Comparison of ENCODE assay signal across 21 cellular contexts in the genomic region with DNA sequence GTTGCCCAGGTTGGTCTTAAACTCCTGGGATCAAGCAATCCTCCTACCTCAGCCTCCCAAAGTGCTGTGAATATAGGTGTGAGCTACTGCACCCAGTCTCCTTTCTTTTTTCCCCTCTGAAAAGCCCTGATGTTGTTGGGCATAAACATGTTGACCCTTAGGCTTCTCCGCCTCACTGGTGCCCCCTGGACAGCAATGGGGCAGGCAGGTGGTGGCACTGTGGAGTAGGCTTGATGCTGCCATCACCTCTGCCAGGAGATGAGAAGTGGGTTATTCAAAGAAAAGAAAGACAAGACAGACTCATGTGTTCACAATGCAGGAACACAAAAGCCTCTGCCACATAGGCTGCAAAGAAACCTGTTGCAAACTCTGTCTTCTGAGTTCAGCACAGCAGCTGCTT.
DNase-seq lines count a peak whose midpoint lies in the region; ATAC-seq and TF ChIP-seq lines count a peak whose summit lies in the region.
"Had no signal": no experiment of that assay in that cellular context is flagged by ENCODE, and none has a peak within 500 bp of the region (broad histone marks: within the 10 kb centered on the region; RNA-seq: fewer than 3 reads in every experiment).

No MANE protein-coding gene starts in this region.

- DNase-seq in HCT116 (ENCODE audit: low read depth, low spot score), result no peak
- no peak for DNase-seq in PC-3
- DNase-seq in endodermal cell, result no peak
- no peak for DNase-seq in PC-9
- no peak for DNase-seq in medulla oblongata (ENCODE audit: extremely low spot score)
- no peak for DNase-seq in putamen (ENCODE audit: low spot score)
- DNase-seq: 8988T; ACHN; AML-193; BE2C; CD4-positive, alpha-beta T cell; CD8-positive, alpha-beta memory T cell; DMS 273 treated with DMSO at 0.1 percent for 48 hours; DMS79; EL; GDM1 had no signal

- no peak overlapping the region for H3K27ac Mint-ChIP-seq in endodermal cell
- H3K27ac Mint-ChIP-seq: CD4-positive, alpha-beta T cell; CD8-positive, alpha-beta memory T cell; GM23338 had no signal

- H3K4me3 ChIP-seq in HCT116 (replicated peaks in 1 of 2; ENCODE audit: low read depth in 1 of 2, low read length in 2 of 2), result no peak overlapping the region
- no peak overlapping the region for H3K4me3 ChIP-seq in PC-3 (ENCODE audit: low read length)
- no peak overlapping the region for H3K4me3 ChIP-seq in endodermal cell (ENCODE audit: low read length)
- H3K4me3 ChIP-seq in PC-9, result no peak overlapping the region
- H3K4me3 ChIP-seq: A549; BLaER1 treated with 17β-estradiol and CSF1 and Interleukin-3, amounts not matched to agents 10 nM and 100 nM; GM23338; HAP-1 had no signal

- H3K36me3 ChIP-seq in HCT116 (ENCODE audit: control insufficient read depth in 1 of 2, insufficient read depth in 2 of 2, low read length in 2 of 2) (no peaks in the 10 kb centered on the region), PC-3 (ENCODE audit: low read depth, low read length) (no peaks in the 10 kb centered on the region), endodermal cell (ENCODE audit: control insufficient read depth, insufficient read depth, low read length) (no peaks in the 10 kb centered on the region), PC-9 (ENCODE audit: low read depth) (no peaks in the 10 kb centered on the region)
- H3K36me3 ChIP-seq: BE2C; BLaER1 treated with 17β-estradiol and CSF1 and Interleukin-3, amounts not matched to agents 10 nM and 100 nM; HAP-1 had no signal

- H3K79me2 ChIP-seq in HCT116 (ENCODE audit: insufficient read depth, low read length), result no peaks in the 10 kb centered on the region
- no peaks in the 10 kb centered on the region for H3K79me2 ChIP-seq in PC-3 (ENCODE audit: low read length)
- H3K79me2 ChIP-seq in PC-9 (ENCODE audit: low read depth), result no peaks in the 10 kb centered on the region

- 88% methylated on average over 1 of the region's 1 CpG; no CpG with 5 or more reads in 1 of the 2 experiments for WGBS in endodermal cell (ENCODE audit: insufficient coverage in 1 of 2, insufficient read length in 1 of 2), 2 experiments

- H4K20me1 ChIP-seq in HCT116 (ENCODE audit: insufficient read depth), result no peaks in the 10 kb centered on the region
- no peaks in the 10 kb centered on the region for H4K20me1 ChIP-seq in PC-3 (ENCODE audit: low read length)
- H4K20me1 ChIP-seq in PC-9 (ENCODE audit: insufficient read depth), result no peaks in the 10 kb centered on the region
- H4K20me1 ChIP-seq: BLaER1 treated with 17β-estradiol and CSF1 and Interleukin-3, amounts not matched to agents 10 nM and 100 nM had no signal

- H3K9me2 ChIP-seq in HCT116 (ENCODE audit: insufficient read depth) (no peaks in the 10 kb centered on the region), PC-3 (replicated peaks; ENCODE audit: low read length) (0 out of 2 replicates have a peak, but pooled peaks cover 3% of the 10 kb centered on the region), PC-9 (ENCODE audit: insufficient read depth) (no peaks in the 10 kb centered on the region)

- no TSS peak for BruUV-seq in HCT116 (replicated peaks; lab: Mats Ljungman, UMichigan)
- no TSS peak for BruUV-seq in PC-3 (replicated peaks; lab: Mats Ljungman, UMichigan)
- no TSS peak for BruUV-seq in PC-9 (replicated peaks; lab: Mats Ljungman, UMichigan)

- intact Hi-C loops in HCT116 (cut with micrococcal nuclease), result no loop called here
- intact Hi-C loops in PC-3 (cut with micrococcal nuclease), result no loop called here
- intact Hi-C loops in PC-9 (cut with micrococcal nuclease; ENCODE audit: unreplicated experiment), result no loop called here

- peaks cover 0 to 2% of the 10 kb centered on the region in 2 experiments; a peak in 1 of 4 replicates for H3K4me1 ChIP-seq in HCT116 (ENCODE audit: control insufficient read depth in 1 of 2, insufficient read depth in 2 of 2, low read length in 2 of 2)
- H3K4me1 ChIP-seq in PC-3 (ENCODE audit: insufficient read depth, low read length), result peaks cover 11% of the 10 kb centered on the region
- H3K4me1 ChIP-seq in endodermal cell (ENCODE audit: control insufficient read depth, insufficient read depth, low read length), result no peaks in the 10 kb centered on the region
- H3K4me1 ChIP-seq in PC-9 (replicated peaks; ENCODE audit: insufficient read depth), result peaks cover 27% of the 10 kb centered on the region
- H3K4me1 ChIP-seq: A549, BE2C, HAP-1 had no signal

- no peak overlapping the region for H3K4me2 ChIP-seq in HCT116 (ENCODE audit: low read length)
- no peak overlapping the region for H3K4me2 ChIP-seq in PC-3 (ENCODE audit: low read length)
- no peak overlapping the region for H3K4me2 ChIP-seq in PC-9
- H3K4me2 ChIP-seq: A549, GM23338 had no signal

- RAD21 ChIA-PET in HCT116 (lab: Charles Lee; ENCODE audit: low non-redundant PET in 1 of 2, low total read pairs in 2 of 2, uncharacterized antibody in 2 of 2, unreplicated experiment in 2 of 2), result no interaction called here

- peaks cover 4% of the 10 kb centered on the region; the same call in 1 of the 2 replicates for H3K27me3 ChIP-seq in HCT116 (ENCODE audit: insufficient read depth, low read length)
- H3K27me3 ChIP-seq in PC-3 (ENCODE audit: low read length), result no peaks in the 10 kb centered on the region
- H3K27me3 ChIP-seq in endodermal cell (ENCODE audit: control insufficient read depth, insufficient read depth, low read length, poor library complexity, severe bottlenecking), result no peaks in the 10 kb centered on the region
- H3K27me3 ChIP-seq in PC-9 (ENCODE audit: insufficient read depth, low read depth), result no peaks in the 10 kb centered on the region
- H3K27me3 ChIP-seq: BE2C; BLaER1 treated with 17β-estradiol and CSF1 and Interleukin-3, amounts not matched to agents 10 nM and 100 nM had no signal

- no peaks in the 10 kb centered on the region for H3K36me3 Mint-ChIP-seq in endodermal cell (ENCODE audit: low read depth)
- H3K36me3 Mint-ChIP-seq: CD14-positive monocyte had no signal

- TF ChIP-seq CTCF in HCT116 (IDR thresholded peaks at IDR 0.05 in 2 of 3, conservative IDR thresholded peaks at IDR 0.05 in 1 of 3; ENCODE audit: borderline replicate concordance in 1 of 3, insufficient read depth in 1 of 3, low read depth in 2 of 3, low read length in 2 of 3) (0 out of 6 replicates have a peak, but pooled peaks of 2 of the 3 experiments have one; percentile 15 to 18), PC-3 (conservative IDR thresholded peaks at IDR 0.05; ENCODE audit: low read depth, low read length) (0 out of 2 replicates have a peak, but pooled peaks have one; percentile 21), endodermal cell (conservative IDR thresholded peaks at IDR 0.05) (peak; percentile 25), PC-9 (conservative IDR thresholded peaks at IDR 0.05) (no peak)

- CTCF ChIA-PET in HCT116 (lab: Charles Lee) (no interaction called here), PC-3 (lab: Charles Lee) (no interaction called here), PC-9 (lab: Charles Lee) (no interaction called here)

- peaks cover 19% of the 10 kb centered on the region for H3K27me3 Mint-ChIP-seq in endodermal cell (ENCODE audit: insufficient read depth)
- H3K27me3 Mint-ChIP-seq: CD8-positive, alpha-beta memory T cell had no signal

- H3K9me3 Mint-ChIP-seq in endodermal cell, result no peaks in the 10 kb centered on the region
- H3K9me3 Mint-ChIP-seq: CD4-positive, alpha-beta T cell; GM23338 had no signal

- peak; percentile 36; the same call in 1 of the 2 replicates for ATAC-seq in HCT116
- ATAC-seq in PC-3, result no peak
- ATAC-seq: A549, GM23338 had no signal

- no peak for TF ChIP-seq POLR2A in HCT116 (IDR thresholded peaks at IDR 0.05; ENCODE audit: borderline replicate concordance, extremely low read depth, insufficient read depth, insufficient read length)

- TF ChIP-seq RAD21 in HCT116 (IDR thresholded peaks at IDR 0.05; ENCODE audit: low read depth), result peak; percentile 11; the same call in 1 of the 2 replicates

- no peak overlapping the region for H3K4me3 Mint-ChIP-seq in endodermal cell
- H3K4me3 Mint-ChIP-seq: CD14-positive monocyte; CD4-positive, alpha-beta T cell; CD8-positive, alpha-beta memory T cell; GM23338 had no signal

- H3K27ac ChIP-seq in HCT116 (ENCODE audit: low read depth, low read length) (no peak overlapping the region), PC-3 (ENCODE audit: low read length) (no peak overlapping the region), endodermal cell (ENCODE audit: low read depth, low read length) (no peak overlapping the region), PC-9 (no peak overlapping the region)
- H3K27ac ChIP-seq: A549; BLaER1 treated with 17β-estradiol and CSF1 and Interleukin-3, amounts not matched to agents 10 nM and 100 nM had no signal

- no peak overlapping the region for H2AFZ ChIP-seq in HCT116 (ENCODE audit: low read depth, low read length, poor library complexity, severe bottlenecking)
- no peak overlapping the region for H2AFZ ChIP-seq in PC-3 (ENCODE audit: low read length)
- no peak overlapping the region for H2AFZ ChIP-seq in PC-9
- H2AFZ ChIP-seq: GM23338 had no signal

- H3K9ac ChIP-seq in HCT116 (ENCODE audit: low read length), result no peak overlapping the region
- H3K9ac ChIP-seq in PC-3 (ENCODE audit: low read length), result no peak overlapping the region
- no peak overlapping the region for H3K9ac ChIP-seq in endodermal cell (ENCODE audit: extremely low read depth, low read length, poor library complexity, severe bottlenecking)
- H3K9ac ChIP-seq: BLaER1 treated with 17β-estradiol and CSF1 and Interleukin-3, amounts not matched to agents 10 nM and 100 nM had no signal

- H3F3A ChIP-seq in PC-3 (ENCODE audit: low read length, unreplicated experiment) (no peaks in the 10 kb centered on the region), PC-9 (ENCODE audit: insufficient read depth, low read depth) (0 out of 2 replicates have a peak, but pooled peaks cover 4% of the 10 kb centered on the region)

- POLR2A ChIA-PET in HCT116 (lab: Charles Lee), result no interaction called here
- POLR2A ChIA-PET in PC-3 (lab: Charles Lee; ENCODE audit: unreplicated experiment), result no interaction called here
- POLR2A ChIA-PET in PC-9 (lab: Charles Lee; ENCODE audit: unreplicated experiment), result no interaction called here

- H3K9me3 ChIP-seq in HCT116 (ENCODE audit: control insufficient read depth in 1 of 2, insufficient read depth in 1 of 2, low read depth in 1 of 2, low read length in 2 of 2) (no peaks in the 10 kb centered on the region), PC-3 (ENCODE audit: low read length) (no peaks in the 10 kb centered on the region), endodermal cell (ENCODE audit: control insufficient read depth, low read length) (no peaks in the 10 kb centered on the region), PC-9 (ENCODE audit: insufficient read depth, low read depth) (no peaks in the 10 kb centered on the region)
- H3K9me3 ChIP-seq: A549; BE2C; BLaER1 treated with 17β-estradiol and CSF1 and Interleukin-3, amounts not matched to agents 10 nM and 100 nM; HAP-1 had no signal

- peaks cover 8% of the 10 kb centered on the region for H3K4me1 Mint-ChIP-seq in endodermal cell
- H3K4me1 Mint-ChIP-seq: CD14-positive monocyte; CD8-positive, alpha-beta memory T cell; GM23338 had no signal

TF ChIP-seq in HCT116, 20 proteins besides CTCF, POLR2A, EP300 and RAD21 (continues in another document):
- TF ChIP-seq ELF1 (IDR thresholded peaks at IDR 0.05; ENCODE audit: borderline replicate concordance, low read depth), result no peak
- no peak for TF ChIP-seq SIN3A (IDR thresholded peaks at IDR 0.05; ENCODE audit: low read depth)
- no peak for TF ChIP-seq JUND (IDR thresholded peaks at IDR 0.05)
- TF ChIP-seq SP1 (IDR thresholded peaks at IDR 0.05; ENCODE audit: low read depth), result no peak
- no peak for TF ChIP-seq CBX3 (IDR thresholded peaks at IDR 0.05; ENCODE audit: low read depth)
